ENCODE assay signal across 2 cellular contexts in the genomic region with DNA sequence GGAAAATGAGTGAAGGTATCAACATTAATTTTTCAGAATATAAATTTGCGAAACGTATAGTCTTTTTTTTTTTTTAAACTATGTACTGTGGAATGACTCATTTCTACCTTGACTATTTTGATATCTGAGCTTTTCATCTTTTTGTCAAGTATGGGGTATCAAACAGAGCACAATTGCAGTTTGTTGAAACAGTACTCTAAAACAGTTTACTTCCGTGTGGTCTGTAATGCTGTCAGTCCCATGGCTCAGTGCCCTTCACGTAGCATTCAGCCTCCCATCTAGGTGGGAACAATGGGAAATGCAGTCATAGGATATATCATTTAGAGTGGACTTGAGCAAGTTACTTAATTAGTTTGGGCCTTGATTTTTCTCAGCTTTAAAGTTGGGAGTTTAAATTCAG.
TF ChIP-seq lines count a peak whose summit lies in the region.

No MANE protein-coding gene starts in this region.

TF ChIP-seq in SK-N-SH treated with all-trans-retinoic acid at 6 μM for 48 hours, 23 proteins besides CTCF, POLR2A, EP300 and RAD21 (continued from another document):
- TF ChIP-seq, protein P1, sequence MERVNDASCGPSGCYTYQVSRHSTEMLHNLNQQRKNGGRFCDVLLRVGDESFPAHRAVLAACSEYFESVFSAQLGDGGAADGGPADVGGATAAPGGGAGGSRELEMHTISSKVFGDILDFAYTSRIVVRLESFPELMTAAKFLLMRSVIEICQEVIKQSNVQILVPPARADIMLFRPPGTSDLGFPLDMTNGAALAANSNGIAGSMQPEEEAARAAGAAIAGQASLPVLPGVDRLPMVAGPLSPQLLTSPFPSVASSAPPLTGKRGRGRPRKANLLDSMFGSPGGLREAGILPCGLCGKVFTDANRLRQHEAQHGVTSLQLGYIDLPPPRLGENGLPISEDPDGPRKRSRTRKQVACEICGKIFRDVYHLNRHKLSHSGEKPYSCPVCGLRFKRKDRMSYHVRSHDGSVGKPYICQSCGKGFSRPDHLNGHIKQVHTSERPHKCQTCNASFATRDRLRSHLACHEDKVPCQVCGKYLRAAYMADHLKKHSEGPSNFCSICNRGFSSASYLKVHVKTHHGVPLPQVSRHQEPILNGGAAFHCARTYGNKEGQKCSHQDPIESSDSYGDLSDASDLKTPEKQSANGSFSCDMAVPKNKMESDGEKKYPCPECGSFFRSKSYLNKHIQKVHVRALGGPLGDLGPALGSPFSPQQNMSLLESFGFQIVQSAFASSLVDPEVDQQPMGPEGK (CRISPR knock-in tag; IDR thresholded peaks at IDR 0.05; ENCODE audit: borderline replicate concordance), result no peak
- TF ChIP-seq, protein P2, sequence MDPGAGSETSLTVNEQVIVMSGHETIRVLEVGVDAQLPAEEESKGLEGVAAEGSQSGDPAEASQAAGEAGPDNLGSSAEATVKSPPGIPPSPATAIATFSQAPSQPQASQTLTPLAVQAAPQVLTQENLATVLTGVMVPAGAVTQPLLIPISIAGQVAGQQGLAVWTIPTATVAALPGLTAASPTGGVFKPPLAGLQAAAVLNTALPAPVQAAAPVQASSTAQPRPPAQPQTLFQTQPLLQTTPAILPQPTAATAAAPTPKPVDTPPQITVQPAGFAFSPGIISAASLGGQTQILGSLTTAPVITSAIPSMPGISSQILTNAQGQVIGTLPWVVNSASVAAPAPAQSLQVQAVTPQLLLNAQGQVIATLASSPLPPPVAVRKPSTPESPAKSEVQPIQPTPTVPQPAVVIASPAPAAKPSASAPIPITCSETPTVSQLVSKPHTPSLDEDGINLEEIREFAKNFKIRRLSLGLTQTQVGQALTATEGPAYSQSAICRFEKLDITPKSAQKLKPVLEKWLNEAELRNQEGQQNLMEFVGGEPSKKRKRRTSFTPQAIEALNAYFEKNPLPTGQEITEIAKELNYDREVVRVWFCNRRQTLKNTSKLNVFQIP (CRISPR knock-in tag; IDR thresholded peaks at IDR 0.05; ENCODE audit: borderline replicate concordance, low read depth), result no peak

TF ChIP-seq in SK-N-SH, 30 proteins besides CTCF, POLR2A, EP300 and RAD21 (continued from another document):
- TF ChIP-seq, protein P3, sequence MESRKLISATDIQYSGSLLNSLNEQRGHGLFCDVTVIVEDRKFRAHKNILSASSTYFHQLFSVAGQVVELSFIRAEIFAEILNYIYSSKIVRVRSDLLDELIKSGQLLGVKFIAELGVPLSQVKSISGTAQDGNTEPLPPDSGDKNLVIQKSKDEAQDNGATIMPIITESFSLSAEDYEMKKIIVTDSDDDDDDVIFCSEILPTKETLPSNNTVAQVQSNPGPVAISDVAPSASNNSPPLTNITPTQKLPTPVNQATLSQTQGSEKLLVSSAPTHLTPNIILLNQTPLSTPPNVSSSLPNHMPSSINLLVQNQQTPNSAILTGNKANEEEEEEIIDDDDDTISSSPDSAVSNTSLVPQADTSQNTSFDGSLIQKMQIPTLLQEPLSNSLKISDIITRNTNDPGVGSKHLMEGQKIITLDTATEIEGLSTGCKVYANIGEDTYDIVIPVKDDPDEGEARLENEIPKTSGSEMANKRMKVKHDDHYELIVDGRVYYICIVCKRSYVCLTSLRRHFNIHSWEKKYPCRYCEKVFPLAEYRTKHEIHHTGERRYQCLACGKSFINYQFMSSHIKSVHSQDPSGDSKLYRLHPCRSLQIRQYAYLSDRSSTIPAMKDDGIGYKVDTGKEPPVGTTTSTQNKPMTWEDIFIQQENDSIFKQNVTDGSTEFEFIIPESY (IDR thresholded peaks at IDR 0.05; ENCODE audit: borderline replicate concordance, low read depth), result no peak
- TF ChIP-seq JUND (IDR thresholded peaks at IDR 0.05), result no peak
- no peak for TF ChIP-seq GABPA (IDR thresholded peaks at IDR 0.05; ENCODE audit: low read depth)
- no peak for TF ChIP-seq CHD2 (IDR thresholded peaks at IDR 0.05; ENCODE audit: low read length, partially characterized antibody)
- TF ChIP-seq YY1 (IDR thresholded peaks at IDR 0.05; ENCODE audit: low read depth), result no peak
- TF ChIP-seq TAF1 (IDR thresholded peaks at IDR 0.05; ENCODE audit: borderline replicate concordance, low read depth, low read length), result no peak
- no peak for TF ChIP-seq GATA2 (CRISPR knock-in tag; IDR thresholded peaks at IDR 0.05)
- TF ChIP-seq, protein P4, sequence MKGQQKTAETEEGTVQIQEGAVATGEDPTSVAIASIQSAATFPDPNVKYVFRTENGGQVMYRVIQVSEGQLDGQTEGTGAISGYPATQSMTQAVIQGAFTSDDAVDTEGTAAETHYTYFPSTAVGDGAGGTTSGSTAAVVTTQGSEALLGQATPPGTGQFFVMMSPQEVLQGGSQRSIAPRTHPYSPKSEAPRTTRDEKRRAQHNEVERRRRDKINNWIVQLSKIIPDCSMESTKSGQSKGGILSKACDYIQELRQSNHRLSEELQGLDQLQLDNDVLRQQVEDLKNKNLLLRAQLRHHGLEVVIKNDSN (IDR thresholded peaks at IDR 0.05; ENCODE audit: borderline replicate concordance, low read depth), result no peak
- no peak for TF ChIP-seq NFIC (IDR thresholded peaks at IDR 0.05; ENCODE audit: borderline replicate concordance)
- TF ChIP-seq RXRA (IDR thresholded peaks at IDR 0.05; ENCODE audit: borderline replicate concordance, low read depth), result no peak
- no peak for TF ChIP-seq ELF1 (IDR thresholded peaks at IDR 0.05)
- TF ChIP-seq FOXJ3 (CRISPR knock-in tag; IDR thresholded peaks at IDR 0.05), result no peak
- TF ChIP-seq POLR2AphosphoS5 (IDR thresholded peaks at IDR 0.05; ENCODE audit: low read depth, low read length), result no peak
- TF ChIP-seq, protein P5, sequence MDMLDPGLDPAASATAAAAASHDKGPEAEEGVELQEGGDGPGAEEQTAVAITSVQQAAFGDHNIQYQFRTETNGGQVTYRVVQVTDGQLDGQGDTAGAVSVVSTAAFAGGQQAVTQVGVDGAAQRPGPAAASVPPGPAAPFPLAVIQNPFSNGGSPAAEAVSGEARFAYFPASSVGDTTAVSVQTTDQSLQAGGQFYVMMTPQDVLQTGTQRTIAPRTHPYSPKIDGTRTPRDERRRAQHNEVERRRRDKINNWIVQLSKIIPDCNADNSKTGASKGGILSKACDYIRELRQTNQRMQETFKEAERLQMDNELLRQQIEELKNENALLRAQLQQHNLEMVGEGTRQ (IDR thresholded peaks at IDR 0.05; ENCODE audit: borderline replicate concordance, low read depth, low read length), result no peak
- no peak for TF ChIP-seq NRF1 (IDR thresholded peaks at IDR 0.05; ENCODE audit: low read depth, low read length)
